ENCODE assay signal across 1 cellular context in genomic region chr20:9838035-9838377, GRCh38.
TF ChIP-seq lines count a peak whose summit lies in the region.

No MANE protein-coding gene starts in this region.

TF ChIP-seq in neural cell, 6 proteins besides CTCF, POLR2A, EP300 and RAD21 (continued from another document):
- TF ChIP-seq EZH2 (IDR thresholded peaks at IDR 0.05; ENCODE audit: borderline replicate concordance, insufficient read depth, low read length, poor library complexity, severe bottlenecking) (no peak), TAF1 (IDR thresholded peaks at IDR 0.05; ENCODE audit: low read depth) (no peak)
